Comparison of ENCODE assay signal across 9 cellular contexts in genomic region chr2:31297751-31298150, GRCh38.
DNase-seq lines count a peak whose midpoint lies in the region; ATAC-seq and TF ChIP-seq lines count a peak whose summit lies in the region.
"Had no signal": no experiment of that assay in that cellular context is flagged by ENCODE, and none has a peak within 500 bp of the region (broad histone marks: within the 10 kb centered on the region; RNA-seq: fewer than 3 reads in every experiment).

No MANE protein-coding gene starts in this region.

- no peaks in the 10 kb centered on the region for H3K9me3 ChIP-seq in OCI-LY3 (ENCODE audit: insufficient read depth, low read length)
- H3K9me3 ChIP-seq in lower lobe of right lung: no peaks in the 10 kb centered on the region
- H3K9me3 ChIP-seq: HAP-1 had no signal

- peaks cover 35% of the 10 kb centered on the region for H3K4me1 ChIP-seq in OCI-LY3 (ENCODE audit: low read length)
- H3K4me1 ChIP-seq in lower lobe of right lung: peaks cover 15% of the 10 kb centered on the region
- H3K4me1 ChIP-seq: HAP-1 had no signal

- TF ChIP-seq CTCF in OCI-LY3 (IDR thresholded peaks at IDR 0.05; ENCODE audit: low read depth, low read length) (no peak), fibroblast of mammary gland (conservative IDR thresholded peaks at IDR 0.05; ENCODE audit: control insufficient read depth, insufficient read depth, low read depth, low read length) (no peak), lower lobe of right lung (IDR thresholded peaks at IDR 0.05) (no peak)

- no peaks in the 10 kb centered on the region for H3K79me2 ChIP-seq in OCI-LY3 (ENCODE audit: low read length)

- H3K27ac Mint-ChIP-seq in activated T-cell treated with anti-CD3 and anti-CD28 coated beads, Interleukin-2, amount 50 U/mL, for 24 hours: no peak overlapping the region
- H3K27ac Mint-ChIP-seq in stimulated activated memory B cell treated with anti-CD40 and anti-IgM and Interleukin-4, amounts not matched to agents 10 μg/mL and 1 μg/mL and 100 μg/mL, for 72 hours: peak overlapping the region; percentile 53
- no peak overlapping the region for H3K27ac Mint-ChIP-seq in T-helper 2 cell treated with Interferon-gamma antibody and Interleukin-4, amounts not matched to agents 5 μg/mL and 100 μg/mL, for 36 hours

- no peak for DNase-seq in activated T-cell treated with anti-CD3 and anti-CD28 coated beads, Interleukin-2, amount 50 U/mL, for 4 hours
- no peak for DNase-seq in activated T-cell treated with anti-CD3 and anti-CD28 coated beads, Interleukin-2, amount 50 U/mL, for 24 hours
- peak; percentile 31 for DNase-seq in fibroblast of mammary gland (ENCODE audit: low read depth)
- DNase-seq in T-helper 2 cell treated with Interferon-gamma antibody and Interleukin-4, amounts not matched to agents 5 μg/mL and 100 μg/mL, for 36 hours (ENCODE audit: low spot score): no peak
- no peak for DNase-seq in lower lobe of right lung
- no peak for DNase-seq in T1000 (lab: John Stamatoyannopoulos, UW)

- no peak overlapping the region for H3K27ac ChIP-seq in OCI-LY3 (ENCODE audit: low read length)
- H3K27ac ChIP-seq in lower lobe of right lung: no peak overlapping the region

- no peaks in the 10 kb centered on the region for H3K9me3 Mint-ChIP-seq in activated T-cell treated with anti-CD3 and anti-CD28 coated beads, Interleukin-2, amount 50 U/mL, for 4 hours
- no peaks in the 10 kb centered on the region for H3K9me3 Mint-ChIP-seq in activated T-cell treated with anti-CD3 and anti-CD28 coated beads, Interleukin-2, amount 50 U/mL, for 24 hours
- no peaks in the 10 kb centered on the region for H3K9me3 Mint-ChIP-seq in stimulated activated memory B cell treated with anti-CD40 and anti-IgM and Interleukin-4, amounts not matched to agents 10 μg/mL and 1 μg/mL and 100 μg/mL, for 72 hours
- no peaks in the 10 kb centered on the region for H3K9me3 Mint-ChIP-seq in T-helper 2 cell treated with Interferon-gamma antibody and Interleukin-4, amounts not matched to agents 5 μg/mL and 100 μg/mL, for 36 hours

- no peak overlapping the region for H3K9ac ChIP-seq in OCI-LY3 (ENCODE audit: low read length)

- H3K36me3 ChIP-seq in OCI-LY3 (replicated peaks; ENCODE audit: low read depth, low read length) (no peaks in the 10 kb centered on the region), lower lobe of right lung (no peaks in the 10 kb centered on the region)
- H3K36me3 ChIP-seq: HAP-1 had no signal

- H3K27me3 Mint-ChIP-seq in activated T-cell treated with anti-CD3 and anti-CD28 coated beads, Interleukin-2, amount 50 U/mL, for 4 hours (ENCODE audit: low read depth): peaks cover 4% of the 10 kb centered on the region
- no peaks in the 10 kb centered on the region for H3K27me3 Mint-ChIP-seq in activated T-cell treated with anti-CD3 and anti-CD28 coated beads, Interleukin-2, amount 50 U/mL, for 24 hours
- no peaks in the 10 kb centered on the region for H3K27me3 Mint-ChIP-seq in stimulated activated memory B cell treated with anti-CD40 and anti-IgM and Interleukin-4, amounts not matched to agents 10 μg/mL and 1 μg/mL and 100 μg/mL, for 72 hours
- H3K27me3 Mint-ChIP-seq in T-helper 2 cell treated with Interferon-gamma antibody and Interleukin-4, amounts not matched to agents 5 μg/mL and 100 μg/mL, for 36 hours (ENCODE audit: low read depth): peaks cover 5% of the 10 kb centered on the region

- H3K4me2 ChIP-seq in OCI-LY3 (ENCODE audit: low read length): no peak overlapping the region

- 0 out of 2 replicates have a peak overlapping the region, but pooled peaks have one; percentile 24 for H2AFZ ChIP-seq in OCI-LY3 (ENCODE audit: low read depth, low read length)

- no peaks in the 10 kb centered on the region for H3K36me3 Mint-ChIP-seq in activated T-cell treated with anti-CD3 and anti-CD28 coated beads, Interleukin-2, amount 50 U/mL, for 4 hours (ENCODE audit: insufficient read depth)
- H3K36me3 Mint-ChIP-seq in activated T-cell treated with anti-CD3 and anti-CD28 coated beads, Interleukin-2, amount 50 U/mL, for 24 hours (ENCODE audit: low read depth): no peaks in the 10 kb centered on the region
- no peaks in the 10 kb centered on the region for H3K36me3 Mint-ChIP-seq in stimulated activated memory B cell treated with anti-CD40 and anti-IgM and Interleukin-4, amounts not matched to agents 10 μg/mL and 1 μg/mL and 100 μg/mL, for 72 hours
- no peaks in the 10 kb centered on the region for H3K36me3 Mint-ChIP-seq in T-helper 2 cell treated with Interferon-gamma antibody and Interleukin-4, amounts not matched to agents 5 μg/mL and 100 μg/mL, for 36 hours (ENCODE audit: low read depth)

- intact Hi-C loops in lower lobe of right lung (cut with DNase I): no loop called here

- no peak overlapping the region for H3K4me3 ChIP-seq in OCI-LY3 (ENCODE audit: low read length)
- H3K4me3 ChIP-seq in fibroblast of mammary gland (ENCODE audit: control insufficient read depth, low read depth, low read length): no peak overlapping the region
- H3K4me3 ChIP-seq in lower lobe of right lung: no peak overlapping the region
- H3K4me3 ChIP-seq: HAP-1 had no signal

- no peaks in the 10 kb centered on the region for H3K4me1 Mint-ChIP-seq in activated T-cell treated with anti-CD3 and anti-CD28 coated beads, Interleukin-2, amount 50 U/mL, for 4 hours (ENCODE audit: low read depth)
- peaks cover 8% of the 10 kb centered on the region for H3K4me1 Mint-ChIP-seq in activated T-cell treated with anti-CD3 and anti-CD28 coated beads, Interleukin-2, amount 50 U/mL, for 24 hours (ENCODE audit: low read depth)
- peaks cover 8% of the 10 kb centered on the region for H3K4me1 Mint-ChIP-seq in stimulated activated memory B cell treated with anti-CD40 and anti-IgM and Interleukin-4, amounts not matched to agents 10 μg/mL and 1 μg/mL and 100 μg/mL, for 72 hours
- no peaks in the 10 kb centered on the region for H3K4me1 Mint-ChIP-seq in T-helper 2 cell treated with Interferon-gamma antibody and Interleukin-4, amounts not matched to agents 5 μg/mL and 100 μg/mL, for 36 hours (ENCODE audit: low read depth)

- H3K27me3 ChIP-seq in OCI-LY3 (ENCODE audit: low read depth, low read length) (no peaks in the 10 kb centered on the region), lower lobe of right lung (ENCODE audit: low read depth) (no peaks in the 10 kb centered on the region)

- ATAC-seq in activated T-cell treated with anti-CD3 and anti-CD28 coated beads, Interleukin-2, amount 50 U/mL, for 4 hours: peak; percentile 90 to 95
- peak; percentile 86 for ATAC-seq in stimulated activated memory B cell treated with anti-CD40 and anti-IgM and Interleukin-4, amounts not matched to agents 10 μg/mL and 1 μg/mL and 100 μg/mL, for 72 hours
- no peak for ATAC-seq in lower lobe of right lung

- no peak overlapping the region for H3K4me3 Mint-ChIP-seq in activated T-cell treated with anti-CD3 and anti-CD28 coated beads, Interleukin-2, amount 50 U/mL, for 4 hours
- no peak overlapping the region for H3K4me3 Mint-ChIP-seq in activated T-cell treated with anti-CD3 and anti-CD28 coated beads, Interleukin-2, amount 50 U/mL, for 24 hours
- H3K4me3 Mint-ChIP-seq in stimulated activated memory B cell treated with anti-CD40 and anti-IgM and Interleukin-4, amounts not matched to agents 10 μg/mL and 1 μg/mL and 100 μg/mL, for 72 hours: no peak overlapping the region
- H3K4me3 Mint-ChIP-seq in T-helper 2 cell treated with Interferon-gamma antibody and Interleukin-4, amounts not matched to agents 5 μg/mL and 100 μg/mL, for 36 hours: no peak overlapping the region

- no peaks in the 10 kb centered on the region for H4K20me1 ChIP-seq in OCI-LY3 (ENCODE audit: insufficient read depth, low read length)

Comparison
In these comparisons a context has a peak if more than half of its experiments do, and no peak if none do; other contexts are left out.
1. ATAC-seq: peak in activated T-cell treated with anti-CD3 and anti-CD28 coated beads, Interleukin-2, amount 50 U/mL, for 4 hours (2 of 2) and stimulated activated memory B cell treated with anti-CD40 and anti-IgM and Interleukin-4, amounts not matched to agents 10 μg/mL and 1 μg/mL and 100 μg/mL, for 72 hours (single experiment); none in lower lobe of right lung (0 of 2).